Comparison of ENCODE assay signal across 16 cellular contexts in the genomic region with DNA sequence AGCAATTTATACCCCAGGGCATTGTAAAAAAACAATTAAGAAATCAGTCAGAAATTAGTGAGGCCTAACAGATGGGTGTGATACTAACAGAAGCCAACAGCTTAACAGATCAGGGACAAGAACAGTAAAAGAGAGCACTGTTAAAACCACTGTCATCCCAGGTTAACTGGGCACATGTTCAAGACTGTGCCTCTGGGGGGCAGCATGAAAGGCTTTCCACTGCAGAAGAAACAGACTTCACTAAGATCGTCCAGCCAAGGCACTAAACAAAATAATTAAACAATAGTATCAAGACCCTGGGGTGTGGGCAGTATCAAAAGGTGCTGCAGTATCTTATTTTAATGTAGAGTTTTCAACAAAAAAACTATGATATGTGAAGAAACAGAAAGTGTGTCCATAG. TPM values are rescaled to one million over a fixed set of nuclear protein-coding genes. Genes with fewer than 3 reads are reported as not detected.
DNase-seq lines count a peak whose midpoint lies in the region; ATAC-seq and TF ChIP-seq lines count a peak whose summit lies in the region.
"Had no signal": no experiment of that assay in that cellular context is flagged by ENCODE, and none has a peak within 500 bp of the region (broad histone marks: within the 10 kb centered on the region; RNA-seq: fewer than 3 reads in every experiment).

No MANE protein-coding gene starts in this region.

- H3K9ac ChIP-seq in adipocyte (ENCODE audit: low read length) (peak overlapping the region; percentile 1), mesendoderm (ENCODE audit: low read length) (no peak overlapping the region)

- peaks cover 11% of the 10 kb centered on the region for H3K36me3 Mint-ChIP-seq in HFFc6 (ENCODE audit: low read depth)
- H3K36me3 Mint-ChIP-seq in natural killer cell treated with Interleukin-12 subunit alpha and Interleukin-12 subunit beta and Interleukin-15 and Interleukin-18, amount 100 ng/mL, for 72 hours: no peaks in the 10 kb centered on the region
- H3K36me3 Mint-ChIP-seq in activated naive CD4-positive, alpha-beta T cell treated with anti-CD3 and anti-CD28 coated beads for 36 hours (ENCODE audit: low read depth): no peaks in the 10 kb centered on the region
- H3K36me3 Mint-ChIP-seq: CD8-positive, alpha-beta T cell; T-cell had no signal

- H3K9me3 Mint-ChIP-seq in HFFc6: no peaks in the 10 kb centered on the region; the same call in 1 of the 2 replicates
- peaks cover 13% of the 10 kb centered on the region for H3K9me3 Mint-ChIP-seq in natural killer cell treated with Interleukin-12 subunit alpha and Interleukin-12 subunit beta and Interleukin-15 and Interleukin-18, amount 100 ng/mL, for 72 hours
- peaks cover 6% of the 10 kb centered on the region for H3K9me3 Mint-ChIP-seq in activated naive CD4-positive, alpha-beta T cell treated with anti-CD3 and anti-CD28 coated beads for 36 hours
- H3K9me3 Mint-ChIP-seq: CD8-positive, alpha-beta T cell had no signal

- no peak overlapping the region for H2AK5ac ChIP-seq in mesendoderm (ENCODE audit: low read length)

- no CpG with 5 or more reads among the region's 1 CpG for WGBS in mesendoderm (ENCODE audit: extremely low coverage, insufficient coverage, low lambda C conversion rate)

- TF ChIP-seq CTCF in HFFc6 (IDR thresholded peaks at IDR 0.05): peak; percentile 43

- intact Hi-C loops in activated naive CD4-positive, alpha-beta T cell treated with anti-CD3 and anti-CD28 coated beads for 36 hours (cut with micrococcal nuclease): no loop called here

- DNase-seq in Daoy (ENCODE audit: low read depth) (peak; percentile 5), HFFc6 (no peak), adipocyte (ENCODE audit: low read depth) (no peak), mesendoderm (peak; percentile 57), HuH-7.5 (ENCODE audit: low spot score) (no peak), NCI-H1417 (lab: John Stamatoyannopoulos, UW) (no peak)
- no peak for DNase-seq in natural killer cell treated with Interleukin-12 subunit alpha and Interleukin-12 subunit beta and Interleukin-15 and Interleukin-18, amount 100 ng/mL, for 72 hours (ENCODE audit: low spot score)
- DNase-seq in activated naive CD4-positive, alpha-beta T cell treated with anti-CD3 and anti-CD28 coated beads for 36 hours: no peak
- DNase-seq: activated CD4-positive, alpha-beta T cell treated with anti-CD3 and anti-CD28 coated beads for 4 hours; CD8-positive, alpha-beta T cell; head of caudate nucleus; OCI-M1; T-cell had no signal

- H2BK15ac ChIP-seq in mesendoderm (replicated peaks; ENCODE audit: low read depth): no peak overlapping the region

- H3K4me3 Mint-ChIP-seq in HFFc6: no peak overlapping the region
- H3K4me3 Mint-ChIP-seq in natural killer cell treated with Interleukin-12 subunit alpha and Interleukin-12 subunit beta and Interleukin-15 and Interleukin-18, amount 100 ng/mL, for 72 hours: no peak overlapping the region
- H3K4me3 Mint-ChIP-seq in activated naive CD4-positive, alpha-beta T cell treated with anti-CD3 and anti-CD28 coated beads for 36 hours: no peak overlapping the region
- H3K4me3 Mint-ChIP-seq: CD8-positive, alpha-beta T cell; T-cell had no signal

- no peak overlapping the region for H3K18ac ChIP-seq in mesendoderm (ENCODE audit: low read length)

- no peak overlapping the region for H3K4me2 ChIP-seq in mesendoderm (ENCODE audit: low read length)

- no peak overlapping the region for H4K8ac ChIP-seq in mesendoderm (ENCODE audit: low read depth, low read length)

- ATAC-seq in natural killer cell treated with Interleukin-12 subunit alpha and Interleukin-12 subunit beta and Interleukin-15 and Interleukin-18, amount 100 ng/mL, for 72 hours: no peak
- ATAC-seq: CD8-positive, alpha-beta T cell; T-cell had no signal

- peaks cover 46% of the 10 kb centered on the region for H3K4me1 ChIP-seq in adipocyte (ENCODE audit: control insufficient read depth, insufficient read depth, low read length)
- no peaks in the 10 kb centered on the region for H3K4me1 ChIP-seq in mesendoderm (ENCODE audit: control insufficient read depth, low read depth, low read length)
- H3K4me1 ChIP-seq: ascending aorta, HAP-1 had no signal

- no peak overlapping the region for H4K5ac ChIP-seq in mesendoderm (ENCODE audit: low read length)

- H3K4ac ChIP-seq in mesendoderm (ENCODE audit: low read depth, low read length): no peak overlapping the region

- 0 out of 2 replicates have a peak overlapping the region, but pooled peaks have one; percentile 14 for H3K27ac Mint-ChIP-seq in HFFc6
- H3K27ac Mint-ChIP-seq in natural killer cell treated with Interleukin-12 subunit alpha and Interleukin-12 subunit beta and Interleukin-15 and Interleukin-18, amount 100 ng/mL, for 72 hours: no peak overlapping the region
- no peak overlapping the region for H3K27ac Mint-ChIP-seq in activated naive CD4-positive, alpha-beta T cell treated with anti-CD3 and anti-CD28 coated beads for 36 hours
- H3K27ac Mint-ChIP-seq: CD8-positive, alpha-beta T cell; T-cell had no signal

- H3K9me3 ChIP-seq in adipocyte (ENCODE audit: control insufficient read depth, low read length): no peaks in the 10 kb centered on the region
- H3K9me3 ChIP-seq: ascending aorta, HAP-1 had no signal

- H2BK5ac ChIP-seq in mesendoderm (ENCODE audit: low read length): no peak overlapping the region

- peaks cover 1% of the 10 kb centered on the region; the same call in 1 of the 2 replicates for H3K27me3 Mint-ChIP-seq in HFFc6 (ENCODE audit: insufficient read depth)
- no peaks in the 10 kb centered on the region for H3K27me3 Mint-ChIP-seq in natural killer cell treated with Interleukin-12 subunit alpha and Interleukin-12 subunit beta and Interleukin-15 and Interleukin-18, amount 100 ng/mL, for 72 hours
- H3K27me3 Mint-ChIP-seq in activated naive CD4-positive, alpha-beta T cell treated with anti-CD3 and anti-CD28 coated beads for 36 hours (ENCODE audit: low read depth): no peaks in the 10 kb centered on the region
- H3K27me3 Mint-ChIP-seq: T-cell had no signal

- H3K27me3 ChIP-seq in adipocyte (replicated peaks; ENCODE audit: control insufficient read depth, insufficient read depth, low read length) (no peaks in the 10 kb centered on the region), mesendoderm (ENCODE audit: insufficient read depth, low read length, poor library complexity) (no peaks in the 10 kb centered on the region)
- H3K27me3 ChIP-seq: ascending aorta had no signal

- H3K36me3 ChIP-seq in adipocyte (ENCODE audit: control insufficient read depth, insufficient read depth, low read length, severe bottlenecking) (peaks cover 67% of the 10 kb centered on the region), mesendoderm (ENCODE audit: control insufficient read depth, insufficient read depth, low read length) (peaks cover 1% of the 10 kb centered on the region)
- H3K36me3 ChIP-seq: ascending aorta had no signal

- no peak overlapping the region for H3K56ac ChIP-seq in mesendoderm (ENCODE audit: low read length)

- H3K27ac ChIP-seq in mesendoderm (ENCODE audit: low read depth, low read length): no peak overlapping the region
- H3K27ac ChIP-seq: ascending aorta, skin epidermis had no signal

- no peak overlapping the region for H2BK120ac ChIP-seq in mesendoderm (ENCODE audit: low read depth, low read length)

- H3K4me1 Mint-ChIP-seq in HFFc6 (ENCODE audit: low read depth): peaks cover 33% of the 10 kb centered on the region
- H3K4me1 Mint-ChIP-seq in natural killer cell treated with Interleukin-12 subunit alpha and Interleukin-12 subunit beta and Interleukin-15 and Interleukin-18, amount 100 ng/mL, for 72 hours (ENCODE audit: low read depth in 2 of 2): no peaks in the 10 kb centered on the region
- no peaks in the 10 kb centered on the region for H3K4me1 Mint-ChIP-seq in activated naive CD4-positive, alpha-beta T cell treated with anti-CD3 and anti-CD28 coated beads for 36 hours (ENCODE audit: low read depth)
- H3K4me1 Mint-ChIP-seq: T-cell had no signal

- CTCF ChIA-PET in activated naive CD4-positive, alpha-beta T cell treated with anti-CD3 and anti-CD28 coated beads for 36 hours (lab: Charles Lee): interaction anchor here (0.7 kb wide), 1 partner anchor 57 kb away, joined by 3 read pairs; no protein-coding TSS in a partner anchor

- no peak overlapping the region for H3K23ac ChIP-seq in mesendoderm (ENCODE audit: low read length)

- peaks cover 14% of the 10 kb centered on the region for H3K79me1 ChIP-seq in mesendoderm (ENCODE audit: low read length)

- peaks cover 3% of the 10 kb centered on the region for H3K79me2 ChIP-seq in mesendoderm (ENCODE audit: control insufficient read depth, insufficient read depth, low read length)

- peak overlapping the region; percentile 51 for H3K4me3 ChIP-seq in adipocyte (ENCODE audit: low read length)
- H3K4me3 ChIP-seq in mesendoderm (ENCODE audit: low read length): no peak overlapping the region
- H3K4me3 ChIP-seq: ascending aorta, HAP-1, skin epidermis had no signal

RNA-seq across cellular contexts. Expression of a gene that starts 43.5 kb away (rescaled TPM):
- 18.7 and 19.1 TPM in 2 replicates for total RNA-seq in Daoy (2014; rRNA removed; shearing (Covaris generic))
- 100 to 1,000 TPM; 174 to 272 (median 186) TPM for total RNA-seq in HFFc6 (2021; fragmentation: NEBNext Ultra II Directional; extraction: Animal tissue kit (Norgen Biotek cat#: 25700))
- 11.6 TPM for polyA plus RNA-seq in mesendoderm (2013, experiment 1 of 2)
- polyA plus RNA-seq in mesendoderm (2013, experiment 2 of 2): 10.1 TPM
- not detected for total RNA-seq in natural killer cell treated with Interleukin-12 subunit alpha and Interleukin-12 subunit beta and Interleukin-15 and Interleukin-18, amount 100 ng/mL, for 72 hours
- not detected for total RNA-seq in activated naive CD4-positive, alpha-beta T cell treated with anti-CD3 and anti-CD28 coated beads for 36 hours
- total RNA-seq: CD8-positive, alpha-beta T cell had no signal

Comparison
In these comparisons a context has a peak if more than half of its experiments do, and no peak if none do; other contexts are left out.
1. DNase-seq: peak in Daoy (single experiment) and mesendoderm (single experiment); none in HFFc6 (single experiment), adipocyte (single experiment), HuH-7.5 (single experiment), natural killer cell treated with Interleukin-12 subunit alpha and Interleukin-12 subunit beta and Interleukin-15 and Interleukin-18, amount 100 ng/mL, for 72 hours (single experiment), NCI-H1417 (0 of 3) and activated naive CD4-positive, alpha-beta T cell treated with anti-CD3 and anti-CD28 coated beads for 36 hours (single experiment).
2. RNA of a gene that starts 43.5 kb away (total RNA-seq): 174 to 272 TPM in HFFc6 and 18.7 to 19.1 TPM in Daoy; not detected in natural killer cell treated with Interleukin-12 subunit alpha and Interleukin-12 subunit beta and Interleukin-15 and Interleukin-18, amount 100 ng/mL, for 72 hours and not detected in activated naive CD4-positive, alpha-beta T cell treated with anti-CD3 and anti-CD28 coated beads for 36 hours; every median in the first group is over 10 times any median in the second.